In the genomic region with DNA sequence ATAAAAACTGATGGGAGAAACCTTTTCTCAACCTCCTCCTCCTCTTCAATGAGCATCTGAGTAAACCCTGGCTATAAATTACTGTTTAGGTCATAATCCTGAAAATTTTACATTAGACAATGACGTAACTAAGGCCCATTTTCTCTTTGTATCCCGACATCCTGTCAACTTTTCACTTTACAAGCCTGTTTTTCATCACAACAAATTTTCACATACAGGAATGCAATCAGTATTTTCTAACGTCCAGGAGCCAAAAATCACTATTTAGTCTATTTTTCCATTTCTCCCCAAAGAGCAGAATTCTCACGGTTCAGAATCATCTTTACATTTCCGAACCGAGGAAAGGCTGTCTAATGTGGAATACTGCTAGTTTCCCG, we compare ENCODE assay signal across 1 cellular context.
TF ChIP-seq lines count a peak whose summit lies in the region.

No MANE protein-coding gene starts in this region.

TF ChIP-seq in GM23338, 12 proteins besides CTCF, POLR2A, EP300 and RAD21 (continued from another document):
- TF ChIP-seq ZNF462 (CRISPR knock-in tag; IDR thresholded peaks at IDR 0.05) (no peak), EZH2 (IDR thresholded peaks at IDR 0.05; ENCODE audit: low read depth, unreplicated experiment) (peak; percentile 66)
- TF ChIP-seq, protein P1, sequence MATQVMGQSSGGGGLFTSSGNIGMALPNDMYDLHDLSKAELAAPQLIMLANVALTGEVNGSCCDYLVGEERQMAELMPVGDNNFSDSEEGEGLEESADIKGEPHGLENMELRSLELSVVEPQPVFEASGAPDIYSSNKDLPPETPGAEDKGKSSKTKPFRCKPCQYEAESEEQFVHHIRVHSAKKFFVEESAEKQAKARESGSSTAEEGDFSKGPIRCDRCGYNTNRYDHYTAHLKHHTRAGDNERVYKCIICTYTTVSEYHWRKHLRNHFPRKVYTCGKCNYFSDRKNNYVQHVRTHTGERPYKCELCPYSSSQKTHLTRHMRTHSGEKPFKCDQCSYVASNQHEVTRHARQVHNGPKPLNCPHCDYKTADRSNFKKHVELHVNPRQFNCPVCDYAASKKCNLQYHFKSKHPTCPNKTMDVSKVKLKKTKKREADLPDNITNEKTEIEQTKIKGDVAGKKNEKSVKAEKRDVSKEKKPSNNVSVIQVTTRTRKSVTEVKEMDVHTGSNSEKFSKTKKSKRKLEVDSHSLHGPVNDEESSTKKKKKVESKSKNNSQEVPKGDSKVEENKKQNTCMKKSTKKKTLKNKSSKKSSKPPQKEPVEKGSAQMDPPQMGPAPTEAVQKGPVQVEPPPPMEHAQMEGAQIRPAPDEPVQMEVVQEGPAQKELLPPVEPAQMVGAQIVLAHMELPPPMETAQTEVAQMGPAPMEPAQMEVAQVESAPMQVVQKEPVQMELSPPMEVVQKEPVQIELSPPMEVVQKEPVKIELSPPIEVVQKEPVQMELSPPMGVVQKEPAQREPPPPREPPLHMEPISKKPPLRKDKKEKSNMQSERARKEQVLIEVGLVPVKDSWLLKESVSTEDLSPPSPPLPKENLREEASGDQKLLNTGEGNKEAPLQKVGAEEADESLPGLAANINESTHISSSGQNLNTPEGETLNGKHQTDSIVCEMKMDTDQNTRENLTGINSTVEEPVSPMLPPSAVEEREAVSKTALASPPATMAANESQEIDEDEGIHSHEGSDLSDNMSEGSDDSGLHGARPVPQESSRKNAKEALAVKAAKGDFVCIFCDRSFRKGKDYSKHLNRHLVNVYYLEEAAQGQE (IDR thresholded peaks at IDR 0.05; ENCODE audit: unreplicated experiment) = no peak
